8 cellular contexts compared by ENCODE assay signal in the genomic region with DNA sequence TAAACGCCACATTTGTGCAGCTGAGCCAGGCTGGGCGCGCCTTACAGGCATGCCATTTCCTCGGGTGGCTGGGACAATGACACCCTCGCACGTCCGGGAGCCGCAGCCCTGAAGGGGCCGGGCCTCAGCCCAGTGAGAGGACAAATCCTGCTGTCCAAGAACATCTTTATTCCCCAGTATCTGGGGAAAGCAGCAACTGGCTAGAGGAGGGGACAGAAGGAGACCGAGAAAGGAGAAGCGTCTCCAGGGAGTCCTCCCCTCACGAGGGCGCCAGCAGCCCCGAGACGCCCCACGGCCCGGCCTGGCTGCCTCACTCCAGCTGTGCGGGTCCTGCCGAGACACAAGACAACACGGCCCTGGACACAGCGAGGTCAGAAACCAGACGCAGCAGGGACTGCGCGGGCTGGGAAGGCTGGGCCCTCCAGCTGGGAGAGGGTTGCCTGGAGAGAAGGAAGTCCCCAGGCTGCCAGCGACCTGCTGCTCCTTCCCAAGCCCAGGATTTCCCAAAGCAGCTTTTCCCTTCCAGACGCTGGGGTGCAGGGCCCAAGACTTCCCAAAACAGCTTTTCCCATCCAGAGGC.
A peak's percentile ranks its signal among the peaks of the same experiment; 100 is the strongest.
DNase-seq lines count a peak whose midpoint lies in the region; TF ChIP-seq lines count a peak whose summit lies in the region.

No MANE protein-coding gene starts in this region.

- no peaks in the 10 kb centered on the region for H3K36me3 ChIP-seq in HUES48 (ENCODE audit: control insufficient read depth, insufficient read depth, low read length)
- H3K36me3 ChIP-seq in mucosa of stomach (ENCODE audit: control insufficient read depth, insufficient read depth, low read length), result no peaks in the 10 kb centered on the region

- no peak overlapping the region for H3K4me3 ChIP-seq in HUES48 (ENCODE audit: low read depth, low read length)
- no peak overlapping the region for H3K4me3 ChIP-seq in epithelial cell of proximal tubule (ENCODE audit: low read depth, low read length)
- H3K4me3 ChIP-seq in mucosa of stomach (ENCODE audit: low read length), result no peak overlapping the region

- peak; percentile 36 for DNase-seq in activated gamma-delta T cell treated with Interleukin-2 at 50 U/mL for 16 hours
- DNase-seq in activated gamma-delta T cell (lab: John Stamatoyannopoulos, UW), result no peak
- DNase-seq in activated CD4-positive, alpha-beta T cell treated with anti-CD3 and anti-CD28 coated beads for 48 hours, result peak; percentile 43
- no peak for DNase-seq in epithelial cell of proximal tubule (ENCODE audit: low read depth)
- DNase-seq in superior temporal gyrus (ENCODE audit: extremely low spot score), result peak; percentile 27
- DNase-seq in SHP77 treated with DMSO at 0.1 percent for 48 hours (lab: John Stamatoyannopoulos, UW), result no peak

- no peaks in the 10 kb centered on the region for H3K9me3 ChIP-seq in HUES48 (ENCODE audit: control insufficient read depth, insufficient read depth, low read length)
- H3K9me3 ChIP-seq in mucosa of stomach (ENCODE audit: control insufficient read depth, low read length), result no peaks in the 10 kb centered on the region

- peak overlapping the region; percentile 7 for H3K27ac ChIP-seq in HUES48 (ENCODE audit: low read depth, low read length)

- H3K4me1 ChIP-seq in HUES48 (ENCODE audit: control insufficient read depth, insufficient read depth, low read length) (peaks cover 16% of the 10 kb centered on the region), mucosa of stomach (ENCODE audit: control insufficient read depth, insufficient read depth, low read length) (peaks cover 12% of the 10 kb centered on the region)

- H3K9ac ChIP-seq in HUES48 (ENCODE audit: low read depth, low read length) (no peak overlapping the region), mucosa of stomach (ENCODE audit: low read length) (peak overlapping the region; percentile 57)

- peak; percentile 40 for TF ChIP-seq CTCF in epithelial cell of proximal tubule (conservative IDR thresholded peaks at IDR 0.05; ENCODE audit: low read depth, low read length)

- H3K27me3 ChIP-seq in HUES48 (ENCODE audit: control insufficient read depth, insufficient read depth, low read length), result no peaks in the 10 kb centered on the region
- no peaks in the 10 kb centered on the region for H3K27me3 ChIP-seq in mucosa of stomach (ENCODE audit: control insufficient read depth, insufficient read depth, low read length)

Comparison
In these comparisons a context has a peak if more than half of its experiments do, and no peak if none do; other contexts are left out.
1. DNase-seq: peak in activated gamma-delta T cell treated with Interleukin-2 at 50 U/mL for 16 hours (single experiment), activated CD4-positive, alpha-beta T cell treated with anti-CD3 and anti-CD28 coated beads for 48 hours (single experiment) and superior temporal gyrus (single experiment); none in activated gamma-delta T cell (single experiment), epithelial cell of proximal tubule (single experiment) and SHP77 treated with DMSO at 0.1 percent for 48 hours (single experiment).